In the genomic region with DNA sequence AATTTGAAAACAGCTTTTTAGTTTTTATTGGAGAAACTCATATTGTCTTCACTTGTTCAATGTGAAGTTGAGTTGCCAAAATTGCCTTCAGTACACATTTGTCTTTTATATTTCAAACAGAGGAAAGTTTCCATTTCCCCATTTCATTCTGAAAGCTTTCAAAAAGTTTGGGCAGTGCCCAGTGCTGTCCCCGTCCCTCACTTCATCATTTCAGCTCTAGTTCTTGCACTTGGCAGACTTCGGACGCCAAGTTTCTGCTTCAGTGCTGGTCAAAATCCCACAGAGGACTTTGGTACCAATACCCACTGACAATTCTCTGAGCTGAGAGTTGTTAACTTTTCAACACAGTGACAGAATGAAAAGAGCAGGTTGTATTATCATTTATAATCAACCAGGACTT, we compare ENCODE assay signal across 16 cellular contexts. TPM values are rescaled to one million over a fixed set of nuclear protein-coding genes. Genes with fewer than 3 reads are reported as not detected.
DNase-seq lines count a peak whose midpoint lies in the region; TF ChIP-seq lines count a peak whose summit lies in the region.
"Had no signal": no experiment of that assay in that cellular context is flagged by ENCODE, and none has a peak within 500 bp of the region (broad histone marks: within the 10 kb centered on the region; RNA-seq: fewer than 3 reads in every experiment).

No MANE protein-coding gene starts in this region.

- no peak for TF ChIP-seq CTCF in chondrocyte (IDR thresholded peaks at IDR 0.05)

- H3K4me1 Mint-ChIP-seq in chondrocyte (ENCODE audit: low read depth): peaks cover 17% of the 10 kb centered on the region
- H3K4me1 Mint-ChIP-seq: CD14-positive monocyte had no signal

- intact Hi-C loops in head of caudate nucleus (cut with DNase I): no loop called here

- H3K4me3 Mint-ChIP-seq in chondrocyte (ENCODE audit: unreplicated experiment): no peak overlapping the region
- H3K4me3 Mint-ChIP-seq: CD14-positive monocyte; CD8-positive, alpha-beta T cell; GM23338 had no signal

- H3K36me3 Mint-ChIP-seq in chondrocyte (ENCODE audit: low read depth): peaks cover 2% of the 10 kb centered on the region
- H3K36me3 Mint-ChIP-seq: CD14-positive monocyte; CD8-positive, alpha-beta T cell had no signal

- H3K27me3 Mint-ChIP-seq in chondrocyte (ENCODE audit: low read depth): peaks cover 5% of the 10 kb centered on the region

- DNase-seq in caudate nucleus (lab: John Stamatoyannopoulos, UW) (peak in 30 of 61 donors; percentile 1 to 77 (median 18)), head of caudate nucleus (peak in 29 of 42 donors; percentile 5 to 76 (median 32)), pons (ENCODE audit: low spot score) (peak; percentile 54), NCI-H2171 treated with DMSO at 0.1 percent for 48 hours (lab: John Stamatoyannopoulos, UW) (no peak), chondrocyte (ENCODE audit: low spot score) (no peak)
- DNase-seq in activated T-cell treated with anti-CD3 and anti-CD28 coated beads, Interleukin-2, amount 50 U/mL, for 48 hours: no peak
- DNase-seq: CD8-positive, alpha-beta T cell; COR-L47; DMS153; DMS79 treated with DMSO at 0.1 percent for 48 hours; EL; GDM1; H7 had no signal

- H3K27ac ChIP-seq in caudate nucleus (ENCODE audit: low read depth, low read length): peak overlapping the region; percentile 80
- H3K27ac ChIP-seq: A549 had no signal

- H3K27ac Mint-ChIP-seq in chondrocyte (ENCODE audit: unreplicated experiment): no peak overlapping the region
- H3K27ac Mint-ChIP-seq: CD14-positive monocyte; CD8-positive, alpha-beta T cell; GM23338 had no signal

- H3K9me3 Mint-ChIP-seq in chondrocyte (ENCODE audit: low read depth): peaks cover 21% of the 10 kb centered on the region

RNA-seq across cellular contexts. Expression of gene AQP4, which starts 43.4 kb away (rescaled TPM):
- total RNA-seq in chondrocyte: not detected in 3 replicates
- total RNA-seq: CD8-positive, alpha-beta T cell had no signal

Comparison
In these comparisons a context has a peak if more than half of its experiments do, and no peak if none do; other contexts are left out.
1. DNase-seq: peak in head of caudate nucleus (29 of 42) and pons (single experiment); none in NCI-H2171 treated with DMSO at 0.1 percent for 48 hours (single experiment), activated T-cell treated with anti-CD3 and anti-CD28 coated beads, Interleukin-2, amount 50 U/mL, for 48 hours (0 of 2) and chondrocyte (single experiment).